Comparison of ENCODE assay signal across 27 cellular contexts in genomic region chr3:99536555-99537314, GRCh38.
DNase-seq lines count a peak whose midpoint lies in the region; ATAC-seq and TF ChIP-seq lines count a peak whose summit lies in the region.
"Had no signal": no experiment of that assay in that cellular context is flagged by ENCODE, and none has a peak within 500 bp of the region (broad histone marks: within the 10 kb centered on the region; RNA-seq: fewer than 3 reads in every experiment).

No MANE protein-coding gene starts in this region.

- no peaks in the 10 kb centered on the region for H3K27me3 Mint-ChIP-seq in mesothelial cell of epicardium (ENCODE audit: low read depth)
- H3K27me3 Mint-ChIP-seq: activated naive CD4-positive, alpha-beta T cell treated with anti-CD3 and anti-CD28 coated beads, Interleukin-2, amount 50 U/mL, for 24 hours had no signal

- 9 to 40% (median 24%) methylated on average over 2 of the region's 2 CpGs for WGBS in ovary, 3 donors

- TF ChIP-seq POLR2A in ovary (IDR thresholded peaks at IDR 0.05), result no peak

- TF ChIP-seq CTCF in mesothelial cell of epicardium (IDR thresholded peaks at IDR 0.05; ENCODE audit: unreplicated experiment), result no peak
- TF ChIP-seq CTCF in ovary (IDR thresholded peaks at IDR 0.05), result no peak

- H3K27ac ChIP-seq in subcutaneous abdominal adipose tissue (ENCODE audit: low read depth, low read length) (peak overlapping the region; percentile 74), ovary (no peak overlapping the region)
- H3K27ac ChIP-seq: HL-60, right lobe of liver had no signal

- no peak overlapping the region for H3K4me3 Mint-ChIP-seq in mesothelial cell of epicardium
- H3K4me3 Mint-ChIP-seq: activated naive CD4-positive, alpha-beta T cell treated with anti-CD3 and anti-CD28 coated beads, Interleukin-2, amount 50 U/mL, for 24 hours; activated T-helper 17 cell treated with anti-CD3 and anti-CD28 coated beads, Interleukin-2, amount 50 U/mL, for 72 hours; naive thymus-derived CD4-positive, alpha-beta T cell; WTC11 had no signal

- H3K9ac ChIP-seq in subcutaneous abdominal adipose tissue (ENCODE audit: low read length in 5 of 5), result peak overlapping the region in 2 of 5 donors; percentile 28 to 29

- H3K36me3 Mint-ChIP-seq in mesothelial cell of epicardium, result no peaks in the 10 kb centered on the region
- H3K36me3 Mint-ChIP-seq: activated naive CD4-positive, alpha-beta T cell treated with anti-CD3 and anti-CD28 coated beads, Interleukin-2, amount 50 U/mL, for 24 hours; naive thymus-derived CD4-positive, alpha-beta T cell; WTC11 had no signal

- H3K27me3 ChIP-seq in subcutaneous abdominal adipose tissue (ENCODE audit: control insufficient read depth in 5 of 5, insufficient read depth in 4 of 5, low read length in 5 of 5) (no peaks in the 10 kb centered on the region), ovary (no peaks in the 10 kb centered on the region)
- H3K27me3 ChIP-seq: right lobe of liver had no signal

- H3K4me1 ChIP-seq in subcutaneous abdominal adipose tissue (ENCODE audit: control insufficient read depth in 5 of 5, insufficient read depth in 5 of 5, low read length in 5 of 5) (peaks cover 4 to 29% (median 17%) of the 10 kb centered on the region in 5 donors), ovary (ENCODE audit: insufficient read depth) (no peaks in the 10 kb centered on the region)
- H3K4me1 ChIP-seq: right lobe of liver had no signal

- intact Hi-C loops in Right ventricle myocardium inferior (cut with DNase I), result loop anchor here (10.0 kb wide), 1 partner anchor 512 kb away; no protein-coding TSS in a partner anchor
- intact Hi-C loops in cardiac septum (cut with DNase I), result no loop called here
- intact Hi-C loops in ovary (cut with DNase I), result no loop called here

- peak; percentile 16 for ATAC-seq in Right ventricle myocardium inferior
- ATAC-seq in stimulated activated naive CD8-positive, alpha-beta T cell treated with anti-CD3 and anti-CD28 coated beads, Interleukin-15, Interleukin-2, amounts not matched to agents 100 U/mL and 50 U/mL, for 24 hours, result no peak
- ATAC-seq: activated T-helper 17 cell treated with anti-CD3 and anti-CD28 coated beads, Interleukin-2, amount 50 U/mL, for 72 hours; HepG2; naive thymus-derived CD4-positive, alpha-beta T cell; right lobe of liver; WTC11 had no signal

- no peaks in the 10 kb centered on the region for H3K36me3 ChIP-seq in subcutaneous abdominal adipose tissue (ENCODE audit: control insufficient read depth in 5 of 5, insufficient read depth in 5 of 5, low read length in 5 of 5)
- H3K36me3 ChIP-seq in ovary, result no peaks in the 10 kb centered on the region
- H3K36me3 ChIP-seq: heart right ventricle, right lobe of liver had no signal

- peaks cover 6% of the 10 kb centered on the region for H3K9me3 Mint-ChIP-seq in mesothelial cell of epicardium
- H3K9me3 Mint-ChIP-seq: activated naive CD4-positive, alpha-beta T cell treated with anti-CD3 and anti-CD28 coated beads, Interleukin-2, amount 50 U/mL, for 24 hours; activated T-helper 17 cell treated with anti-CD3 and anti-CD28 coated beads, Interleukin-2, amount 50 U/mL, for 72 hours; naive thymus-derived CD4-positive, alpha-beta T cell had no signal

- peak overlapping the region; percentile 75 for H3K27ac Mint-ChIP-seq in mesothelial cell of epicardium
- H3K27ac Mint-ChIP-seq: activated naive CD4-positive, alpha-beta T cell treated with anti-CD3 and anti-CD28 coated beads, Interleukin-2, amount 50 U/mL, for 24 hours; activated T-helper 17 cell treated with anti-CD3 and anti-CD28 coated beads, Interleukin-2, amount 50 U/mL, for 72 hours; naive thymus-derived CD4-positive, alpha-beta T cell had no signal

- H3K4me3 ChIP-seq in subcutaneous abdominal adipose tissue (ENCODE audit: low read depth in 1 of 5, low read length in 5 of 5), result no peak overlapping the region
- no peak overlapping the region for H3K4me3 ChIP-seq in ovary
- H3K4me3 ChIP-seq: heart right ventricle, right lobe of liver had no signal

- DNase-seq in Right ventricle myocardium inferior (ENCODE audit: missing footprints) (no peak), cardiac septum (ENCODE audit: low spot score) (no peak), fibroblast of peridontal ligament (ENCODE audit: extremely low read depth) (peak; percentile 54), mesothelial cell of epicardium (ENCODE audit: low spot score in 2 of 2, unreplicated experiment in 2 of 2) (no peak), ovary (no peak), GM03348 (ENCODE audit: low spot score) (no peak)
- no peak for DNase-seq in stimulated activated naive CD8-positive, alpha-beta T cell treated with anti-CD3 and anti-CD28 coated beads, Interleukin-15, Interleukin-2, amounts not matched to agents 100 U/mL and 50 U/mL, for 24 hours
- DNase-seq: 8988T; activated CD8-positive, alpha-beta memory T cell treated with anti-CD3 and anti-CD28 coated beads, Interleukin-2, amount 50 U/mL, for 4 hours; anterior cingulate cortex; caudate nucleus; DMS153; GDM1; GOT3; heart right ventricle; left cardiac atrium; naive thymus-derived CD4-positive, alpha-beta T cell; NCI-H1048; NCI-H2029; NCI-H748 treated with DMSO at 0.1 percent for 48 hours; right lobe of liver had no signal

- H3K9me3 ChIP-seq in subcutaneous abdominal adipose tissue (ENCODE audit: control insufficient read depth in 5 of 5, low read length in 5 of 5), result no peaks in the 10 kb centered on the region
- H3K9me3 ChIP-seq in ovary, result no peaks in the 10 kb centered on the region
- H3K9me3 ChIP-seq: heart right ventricle, right lobe of liver had no signal

- no peak for TF ChIP-seq EP300 in ovary (IDR thresholded peaks at IDR 0.05)

- peaks cover 29% of the 10 kb centered on the region for H3K4me1 Mint-ChIP-seq in mesothelial cell of epicardium
- H3K4me1 Mint-ChIP-seq: activated naive CD4-positive, alpha-beta T cell treated with anti-CD3 and anti-CD28 coated beads, Interleukin-2, amount 50 U/mL, for 24 hours; activated T-helper 17 cell treated with anti-CD3 and anti-CD28 coated beads, Interleukin-2, amount 50 U/mL, for 72 hours; naive thymus-derived CD4-positive, alpha-beta T cell had no signal
